In genomic region chr4:151417164-151417571, GRCh38 we compare ENCODE assay signal across 14 cellular contexts. TPM values are rescaled to one million over a fixed set of nuclear protein-coding genes. Genes with fewer than 3 reads are reported as not detected.
A peak's percentile ranks its signal among the peaks of the same experiment; 100 is the strongest.
DNase-seq lines count a peak whose midpoint lies in the region; ATAC-seq, FAIRE-seq and TF ChIP-seq lines count a peak whose summit lies in the region.
"Had no signal": no experiment of that assay in that cellular context is flagged by ENCODE, and none has a peak within 500 bp of the region (broad histone marks: within the 10 kb centered on the region; RNA-seq: fewer than 3 reads in every experiment).

No MANE protein-coding gene starts in this region.

- H3K27ac ChIP-seq in heart left ventricle: no peak overlapping the region

- H3K4me1 ChIP-seq in heart left ventricle: peaks cover 0 to 7% (median 0%) of the 10 kb centered on the region in 12 donors

- DNase-seq in M059J (ENCODE audit: low read depth) (peak; percentile 59), bronchial epithelial cell (ENCODE audit: low read depth) (peak; percentile 80), kidney tubule cell (ENCODE audit: low spot score) (peak; percentile 25), heart left ventricle (no peak), HTR-8/SVneo (ENCODE audit: insufficient read length, low spot score) (no peak), retina (no peak)
- DNase-seq: C1 segment of cervical spinal cord; GDM1; NCI-H2081 treated with DMSO at 0.1 percent for 48 hours; SK-N-SH; stimulated activated CD4-positive, alpha-beta T cell treated with anti-CD3 and anti-CD28 coated beads, Interleukin-4, amount 100 ng/mL, for 1 hour; stimulated activated naive CD4-positive, alpha-beta T cell had no signal

- ATAC-seq in GM19025 (IDR thresholded peaks at IDR 0.05; ENCODE audit: low read depth, unreplicated experiment) (peak; percentile 53), HG03460 (IDR thresholded peaks at IDR 0.05; ENCODE audit: unreplicated experiment) (no peak), heart left ventricle (no peak)

- H3K9me3 ChIP-seq in heart left ventricle: no peaks in the 10 kb centered on the region
- H3K9me3 ChIP-seq: SK-N-SH had no signal

- FAIRE-seq in bronchial epithelial cell (lab: Jason Lieb, UNC) (no peak), HTR-8/SVneo (lab: Jason Lieb, UNC) (no peak)

- TF ChIP-seq POLR2A in heart left ventricle (IDR thresholded peaks at IDR 0.05): no peak

- TF ChIP-seq CTCF in bronchial epithelial cell (IDR thresholded peaks at IDR 0.05; ENCODE audit: insufficient read depth, low read length, severe bottlenecking) (peak; percentile 6), heart left ventricle (IDR thresholded peaks at IDR 0.05) (no peak)

- H3K4me3 ChIP-seq in bronchial epithelial cell (ENCODE audit: low read depth, low read length): peak overlapping the region; percentile 10
- H3K4me3 ChIP-seq in heart left ventricle: no peak overlapping the region

- intact Hi-C loops in heart left ventricle (cut with DNase I): no loop called here

- 88 to 91% (median 89%) methylated on average over 5 of the region's 5 CpGs for WGBS in heart left ventricle, 4 donors

- H3K27me3 ChIP-seq in bronchial epithelial cell (ENCODE audit: control insufficient read depth, insufficient read depth, low read length) (no peaks in the 10 kb centered on the region), heart left ventricle (peaks cover 0 to 6% (median 0%) of the 10 kb centered on the region in 9 donors)

- H3K36me3 ChIP-seq in bronchial epithelial cell (ENCODE audit: control insufficient read depth, insufficient read depth, low read length) (no peaks in the 10 kb centered on the region), heart left ventricle (no peaks in the 10 kb centered on the region)

RNA-seq across cellular contexts. Expression of gene FHIP1A, which starts 8.2 kb away (rescaled TPM):
- 3.6 and 5.7 TPM in 2 replicates for total RNA-seq in M059J (2014; rRNA removed; shearing (Covaris generic))
- total RNA-seq in bronchial epithelial cell (20.8 and 25.2 TPM in 2 replicates), heart left ventricle (10 to 100 TPM; 14.5 to 32.0 (median 23.6) TPM)
- 1 to 10 TPM; 3.7 to 9.1 TPM for polyA plus RNA-seq in heart left ventricle

Comparison
In these comparisons a context has a peak if more than half of its experiments do, and no peak if none do; other contexts are left out.
1. DNase-seq: peak in M059J (single experiment), bronchial epithelial cell (single experiment) and kidney tubule cell (single experiment); none in heart left ventricle (0 of 5), HTR-8/SVneo (single experiment) and retina (single experiment).